Comparison of ENCODE assay signal across 11 cellular contexts in the genomic region with DNA sequence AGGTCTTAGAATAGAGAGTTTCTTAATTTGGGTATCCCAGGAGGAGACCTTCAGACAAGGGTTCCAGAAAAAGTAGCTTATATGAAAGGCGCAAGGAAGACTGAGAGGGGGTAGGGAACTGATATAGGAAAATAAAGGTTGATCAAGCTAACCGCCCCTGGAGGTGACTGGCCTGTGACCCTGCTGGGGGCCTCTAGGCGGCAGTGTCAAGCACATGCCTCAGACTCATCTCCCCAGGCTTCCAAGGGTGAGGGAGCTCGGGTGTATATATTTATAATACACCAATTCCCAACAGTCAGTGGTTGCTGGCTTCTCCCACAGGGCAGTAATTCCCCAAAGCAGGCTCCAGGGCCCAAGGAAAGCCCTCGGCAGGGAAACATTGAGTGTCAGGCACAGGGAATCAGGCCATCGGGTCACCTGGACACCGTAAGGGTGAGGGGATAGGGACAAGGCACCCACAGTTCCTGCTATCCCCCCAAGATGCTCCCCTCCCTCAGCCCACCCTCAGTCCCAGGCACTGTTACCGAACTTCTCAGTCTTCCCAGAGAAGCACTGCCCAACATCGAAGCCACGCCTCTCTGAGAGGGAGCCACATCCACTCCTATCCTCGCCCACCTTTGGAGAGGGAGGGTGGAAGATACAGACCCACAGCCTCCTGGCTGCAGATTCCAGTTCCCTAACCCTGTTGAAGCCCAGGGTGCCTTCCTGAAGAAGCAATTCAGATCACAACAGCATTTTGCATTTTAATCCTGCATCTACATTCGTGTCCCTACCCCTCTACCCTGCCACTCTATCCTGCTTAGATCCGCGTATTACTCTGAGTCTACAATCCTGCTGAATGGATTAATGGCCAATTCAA. TPM values are rescaled to one million over a fixed set of nuclear protein-coding genes. Genes with fewer than 3 reads are reported as not detected.
DNase-seq lines count a peak whose midpoint lies in the region; ATAC-seq and TF ChIP-seq lines count a peak whose summit lies in the region.
"Had no signal": no experiment of that assay in that cellular context is flagged by ENCODE, and none has a peak within 500 bp of the region (broad histone marks: within the 10 kb centered on the region; RNA-seq: fewer than 3 reads in every experiment).

No MANE protein-coding gene starts in this region.

- no peaks in the 10 kb centered on the region for H3K9me3 Mint-ChIP-seq in activated CD4-positive, alpha-beta memory T cell treated with anti-CD3 and anti-CD28 coated beads, Interleukin-2, amount 10 ng/mL, durations not matched to agents 7 days and 5 days

- DNase-seq in AG08396 (ENCODE audit: low spot score) (peak; percentile 29), HuH-7 (ENCODE audit: low spot score) (peak; percentile 87), epithelial cell of esophagus (ENCODE audit: low read depth) (peak; percentile 14), NCI-H2196 treated with DMSO at 0.1 percent for 48 hours (lab: John Stamatoyannopoulos, UW; ENCODE audit: unreplicated experiment) (no peak), substantia nigra (lab: John Stamatoyannopoulos, UW) (no peak)
- no peak for DNase-seq in activated CD4-positive, alpha-beta memory T cell treated with anti-CD3 and anti-CD28 coated beads, Interleukin-2, amount 10 ng/mL, durations not matched to agents 7 days and 5 days
- no peak for DNase-seq in activated CD4-positive, alpha-beta T cell treated with anti-CD3 and anti-CD28 coated beads, Interleukin-2, amount 50 U/mL, for 1 hour

- no peak overlapping the region for H3K4me3 Mint-ChIP-seq in activated CD4-positive, alpha-beta memory T cell treated with anti-CD3 and anti-CD28 coated beads, Interleukin-2, amount 10 ng/mL, durations not matched to agents 7 days and 5 days
- H3K4me3 Mint-ChIP-seq: dendritic cell treated with granulocyte-macrophage colony-stimulating factor and Interleukin-4, amounts not matched to agents 40 ng/mL and 50 ng/mL, for 4 days; nephron had no signal

- ATAC-seq in GM18511 (IDR thresholded peaks at IDR 0.05; ENCODE audit: unreplicated experiment), result peak; percentile 66

- no peaks in the 10 kb centered on the region for H3K36me3 Mint-ChIP-seq in activated CD4-positive, alpha-beta memory T cell treated with anti-CD3 and anti-CD28 coated beads, Interleukin-2, amount 10 ng/mL, durations not matched to agents 7 days and 5 days (ENCODE audit: low read depth)

- no peaks in the 10 kb centered on the region for H3K27me3 Mint-ChIP-seq in activated CD4-positive, alpha-beta memory T cell treated with anti-CD3 and anti-CD28 coated beads, Interleukin-2, amount 10 ng/mL, durations not matched to agents 7 days and 5 days
- H3K27me3 Mint-ChIP-seq: dendritic cell treated with granulocyte-macrophage colony-stimulating factor and Interleukin-4, amounts not matched to agents 40 ng/mL and 50 ng/mL, for 4 days had no signal

- CTCF ChIA-PET in activated CD4-positive, alpha-beta memory T cell treated with anti-CD3 and anti-CD28 coated beads, Interleukin-2, amount 10 ng/mL, durations not matched to agents 7 days and 5 days (lab: Charles Lee), result interaction anchor here (0.6 to 1.1 kb wide), 3 partner anchors 9 to 946 kb away, joined by 3 read pairs; no protein-coding TSS in a partner anchor

- POLR2A ChIA-PET in activated CD4-positive, alpha-beta memory T cell treated with anti-CD3 and anti-CD28 coated beads, Interleukin-2, amount 10 ng/mL, durations not matched to agents 7 days and 5 days (lab: Charles Lee), result no interaction called here

- H3K4me1 Mint-ChIP-seq in activated CD4-positive, alpha-beta memory T cell treated with anti-CD3 and anti-CD28 coated beads, Interleukin-2, amount 10 ng/mL, durations not matched to agents 7 days and 5 days, result no peaks in the 10 kb centered on the region

- peak; percentile 30 for TF ChIP-seq CTCF in epithelial cell of esophagus (IDR thresholded peaks at IDR 0.05; ENCODE audit: insufficient read depth, low read depth, low read length, missing control alignments)

- H3K4me3 ChIP-seq in epithelial cell of esophagus (ENCODE audit: low read length), result no peak overlapping the region

- H3K27ac Mint-ChIP-seq in activated CD4-positive, alpha-beta memory T cell treated with anti-CD3 and anti-CD28 coated beads, Interleukin-2, amount 10 ng/mL, durations not matched to agents 7 days and 5 days, result no peak overlapping the region
- H3K27ac Mint-ChIP-seq: dendritic cell treated with granulocyte-macrophage colony-stimulating factor and Interleukin-4, amounts not matched to agents 40 ng/mL and 50 ng/mL, for 4 days; nephron had no signal

- H3K27ac ChIP-seq in substantia nigra (ENCODE audit: low read depth, low read length, poor library complexity, severe bottlenecking), result no peak overlapping the region
- H3K27ac ChIP-seq: VCaP had no signal

RNA-seq across cellular contexts. Expression of a gene that starts 19.5 kb away (rescaled TPM):
- not detected for total RNA-seq in activated CD4-positive, alpha-beta memory T cell treated with anti-CD3 and anti-CD28 coated beads, Interleukin-2, amount 10 ng/mL, durations not matched to agents 7 days and 5 days

RNA-seq across cellular contexts. Expression of a gene that starts 55.3 kb away (rescaled TPM):
- total RNA-seq in activated CD4-positive, alpha-beta memory T cell treated with anti-CD3 and anti-CD28 coated beads, Interleukin-2, amount 10 ng/mL, durations not matched to agents 7 days and 5 days, result under 1 TPM; 0.35 to 0.73 TPM

Comparison
In these comparisons a context has a peak if more than half of its experiments do, and no peak if none do; other contexts are left out.
1. DNase-seq: peak in AG08396 (single experiment), HuH-7 (single experiment) and epithelial cell of esophagus (single experiment); none in activated CD4-positive, alpha-beta memory T cell treated with anti-CD3 and anti-CD28 coated beads, Interleukin-2, amount 10 ng/mL, durations not matched to agents 7 days and 5 days (single experiment), activated CD4-positive, alpha-beta T cell treated with anti-CD3 and anti-CD28 coated beads, Interleukin-2, amount 50 U/mL, for 1 hour (single experiment), NCI-H2196 treated with DMSO at 0.1 percent for 48 hours (single experiment) and substantia nigra (0 of 49).